ENCODE assay signal across 25 cellular contexts in genomic region chr1:220485131-220485530, GRCh38. TPM values are rescaled to one million over a fixed set of nuclear protein-coding genes. Genes with fewer than 3 reads are reported as not detected.
DNase-seq lines count a peak whose midpoint lies in the region; ATAC-seq and TF ChIP-seq lines count a peak whose summit lies in the region.
"Had no signal": no experiment of that assay in that cellular context is flagged by ENCODE, and none has a peak within 500 bp of the region (broad histone marks: within the 10 kb centered on the region; RNA-seq: fewer than 3 reads in every experiment).

No MANE protein-coding gene starts in this region.

- intact Hi-C loops in aorta (cut with DNase I), result no loop called here

- H3K27ac ChIP-seq in SK-N-SH (ENCODE audit: low read depth in 2 of 2, low read length in 1 of 2) (no peak overlapping the region), OCI-LY3 (ENCODE audit: low read length) (no peak overlapping the region), aorta (ENCODE audit: low read depth in 1 of 2, low read length in 2 of 2) (peak overlapping the region; percentile 21 to 63)
- H3K27ac ChIP-seq: SK-N-MC, transverse colon had no signal

- no peak for TF ChIP-seq RAD21 in SK-N-SH (IDR thresholded peaks at IDR 0.05; ENCODE audit: low read length)

- H3K9ac ChIP-seq in SK-N-SH (no peak overlapping the region), OCI-LY3 (ENCODE audit: low read length) (no peak overlapping the region)

- DNase-seq in SK-N-SH (no peak), iPS-NIHi11 (ENCODE audit: low spot score) (peak; percentile 13), aorta (no peak), medulla oblongata (ENCODE audit: extremely low spot score) (no peak), mesenteric fat pad (ENCODE audit: low spot score) (no peak)
- DNase-seq: activated CD8-positive, alpha-beta T cell treated with anti-CD3 and anti-CD28 coated beads for 36 hours; activated naive CD4-positive, alpha-beta T cell treated with anti-CD3 and anti-CD28 coated beads for 36 hours; activated T-cell treated with anti-CD3 and anti-CD28 coated beads, Interleukin-2, amount 50 U/mL, for 4 hours; BE2C; Calu3; EL; GOT3; KBM-7; left lung; NCI-H187; NCI-H345; posterior cingulate gyrus; stimulated activated naive CD4-positive, alpha-beta T cell; T1000; transverse colon had no signal

- no peak overlapping the region for H3K4me2 ChIP-seq in SK-N-SH
- no peak overlapping the region for H3K4me2 ChIP-seq in OCI-LY3 (ENCODE audit: low read length)

- H3K9me2 ChIP-seq in SK-N-SH, result no peaks in the 10 kb centered on the region

- H3K4me1 ChIP-seq in SK-N-SH (ENCODE audit: control insufficient read depth in 1 of 2, insufficient read depth in 2 of 2, low read depth in 1 of 2, low read length in 1 of 2) (0 out of 4 replicates have a peak, but pooled peaks cover 0 to 3% of the 10 kb centered on the region in 2 experiments), OCI-LY3 (ENCODE audit: low read length) (peaks cover 6% of the 10 kb centered on the region), aorta (ENCODE audit: control insufficient read depth in 1 of 2, insufficient read depth in 2 of 2, low read length in 2 of 2) (peaks cover 4 to 9% of the 10 kb centered on the region in 2 donors)
- H3K4me1 ChIP-seq: BE2C, left lung had no signal

- H3K4me3 ChIP-seq in SK-N-SH (ENCODE audit: low read depth in 2 of 2, low read length in 1 of 2), result no peak overlapping the region
- H3K4me3 ChIP-seq in OCI-LY3 (ENCODE audit: low read length), result no peak overlapping the region
- no peak overlapping the region for H3K4me3 ChIP-seq in aorta (ENCODE audit: low read length in 2 of 2)
- H3K4me3 ChIP-seq: left lung, SK-N-MC, transverse colon had no signal

- TF ChIP-seq CTCF in SK-N-SH (IDR thresholded peaks at IDR 0.05) (no peak), OCI-LY3 (IDR thresholded peaks at IDR 0.05; ENCODE audit: low read depth, low read length) (peak; percentile 8; the same call in 1 of the 2 replicates)

- CTCF ChIA-PET in SK-N-SH (lab: Yijun Ruan, JAX), result interaction anchor here (1.7 kb wide), 1 partner anchor 34 kb away, joined by 4 read pairs; no protein-coding TSS in a partner anchor

- H4K20me1 ChIP-seq in SK-N-SH (ENCODE audit: insufficient read depth), result no peaks in the 10 kb centered on the region
- H4K20me1 ChIP-seq in OCI-LY3 (ENCODE audit: insufficient read depth, low read length), result no peaks in the 10 kb centered on the region

- H3K79me2 ChIP-seq in SK-N-SH (ENCODE audit: insufficient read depth), result no peaks in the 10 kb centered on the region
- no peaks in the 10 kb centered on the region for H3K79me2 ChIP-seq in OCI-LY3 (ENCODE audit: low read length)

- H3F3A ChIP-seq in SK-N-SH (replicated peaks; ENCODE audit: insufficient read depth), result no peaks in the 10 kb centered on the region

- H3K36me3 ChIP-seq in SK-N-SH (replicated peaks in 1 of 2; ENCODE audit: control insufficient read depth in 1 of 2, insufficient read depth in 2 of 2, low read length in 1 of 2) (no peaks in the 10 kb centered on the region), OCI-LY3 (replicated peaks; ENCODE audit: low read depth, low read length) (no peaks in the 10 kb centered on the region), aorta (ENCODE audit: control insufficient read depth in 1 of 2, insufficient read depth in 2 of 2, low read length in 1 of 2) (no peaks in the 10 kb centered on the region)
- H3K36me3 ChIP-seq: BE2C, left lung, transverse colon had no signal

- H3K27me3 ChIP-seq in SK-N-SH (ENCODE audit: insufficient read depth), result no peaks in the 10 kb centered on the region
- H3K27me3 ChIP-seq in OCI-LY3 (ENCODE audit: low read depth, low read length), result no peaks in the 10 kb centered on the region
- H3K27me3 ChIP-seq in aorta (ENCODE audit: control insufficient read depth in 1 of 2, insufficient read depth in 2 of 2, low read length in 1 of 2), result no peaks in the 10 kb centered on the region
- H3K27me3 ChIP-seq: BE2C, left lung, transverse colon had no signal

- H2AFZ ChIP-seq in SK-N-SH (ENCODE audit: low read depth) (no peak overlapping the region), OCI-LY3 (ENCODE audit: low read depth, low read length) (no peak overlapping the region)

- H3K9me3 ChIP-seq in SK-N-SH (no peaks in the 10 kb centered on the region), OCI-LY3 (ENCODE audit: insufficient read depth, low read length) (no peaks in the 10 kb centered on the region), aorta (ENCODE audit: control insufficient read depth, low read length) (no peaks in the 10 kb centered on the region)
- H3K9me3 ChIP-seq: BE2C, left lung, transverse colon had no signal

- POLR2A ChIA-PET in SK-N-SH (lab: Yijun Ruan, JAX), result no interaction called here

- WGBS in SK-N-SH (ENCODE audit: low lambda C conversion rate), result 64% methylated on average over 1 of the region's 3 CpGs
- WGBS in aorta, 2 donors, result 36 to 39% methylated on average over 3 of the region's 3 CpGs

- 0 out of 3 replicates have a peak, but pooled peaks have one; percentile 22 for ATAC-seq in SK-N-SH treated with all-trans-retinoic acid at 6 μM for 48 hours
- no peak for ATAC-seq in aorta (ENCODE audit: low FRiP score)
- ATAC-seq in HG03159 (IDR thresholded peaks at IDR 0.05; ENCODE audit: unreplicated experiment), result no peak
- ATAC-seq: activated CD4-positive, CD25-positive, alpha-beta regulatory T cell treated with anti-CD3 and anti-CD28 coated beads, Interleukin-2, amount 50 U/mL, for 24 hours; activated CD8-positive, alpha-beta T cell treated with anti-CD3 and anti-CD28 coated beads for 36 hours; activated T-cell treated with anti-CD3 and anti-CD28 coated beads, Interleukin-2, amount 50 U/mL, for 4 hours had no signal

- no peak for TF ChIP-seq EP300 in SK-N-SH (IDR thresholded peaks at IDR 0.05; ENCODE audit: borderline replicate concordance in 1 of 2, low read depth in 1 of 2, low read length in 1 of 2)

TF ChIP-seq in SK-N-SH treated with all-trans-retinoic acid at 6 μM for 48 hours, 23 proteins besides CTCF, POLR2A, EP300 and RAD21:
- no peak for TF ChIP-seq OSR1 (CRISPR knock-in tag; IDR thresholded peaks at IDR 0.05)
- TF ChIP-seq, protein P1, sequence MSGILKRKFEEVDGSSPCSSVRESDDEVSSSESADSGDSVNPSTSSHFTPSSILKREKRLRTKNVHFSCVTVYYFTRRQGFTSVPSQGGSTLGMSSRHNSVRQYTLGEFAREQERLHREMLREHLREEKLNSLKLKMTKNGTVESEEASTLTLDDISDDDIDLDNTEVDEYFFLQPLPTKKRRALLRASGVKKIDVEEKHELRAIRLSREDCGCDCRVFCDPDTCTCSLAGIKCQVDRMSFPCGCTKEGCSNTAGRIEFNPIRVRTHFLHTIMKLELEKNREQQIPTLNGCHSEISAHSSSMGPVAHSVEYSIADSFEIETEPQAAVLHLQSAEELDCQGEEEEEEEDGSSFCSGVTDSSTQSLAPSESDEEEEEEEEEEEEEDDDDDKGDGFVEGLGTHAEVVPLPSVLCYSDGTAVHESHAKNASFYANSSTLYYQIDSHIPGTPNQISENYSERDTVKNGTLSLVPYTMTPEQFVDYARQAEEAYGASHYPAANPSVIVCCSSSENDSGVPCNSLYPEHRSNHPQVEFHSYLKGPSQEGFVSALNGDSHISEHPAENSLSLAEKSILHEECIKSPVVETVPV (CRISPR knock-in tag; IDR thresholded peaks at IDR 0.05), result no peak
- no peak for TF ChIP-seq ISL1 (CRISPR knock-in tag; IDR thresholded peaks at IDR 0.05)

TF ChIP-seq in SK-N-SH, 30 proteins besides CTCF, POLR2A, EP300 and RAD21:
- TF ChIP-seq ZBTB33 (IDR thresholded peaks at IDR 0.05; ENCODE audit: borderline replicate concordance, low read depth) (no peak), TCF12 (IDR thresholded peaks at IDR 0.05) (no peak), RXRA (IDR thresholded peaks at IDR 0.05; ENCODE audit: borderline replicate concordance, low read depth) (no peak)
- TF ChIP-seq, protein P2, sequence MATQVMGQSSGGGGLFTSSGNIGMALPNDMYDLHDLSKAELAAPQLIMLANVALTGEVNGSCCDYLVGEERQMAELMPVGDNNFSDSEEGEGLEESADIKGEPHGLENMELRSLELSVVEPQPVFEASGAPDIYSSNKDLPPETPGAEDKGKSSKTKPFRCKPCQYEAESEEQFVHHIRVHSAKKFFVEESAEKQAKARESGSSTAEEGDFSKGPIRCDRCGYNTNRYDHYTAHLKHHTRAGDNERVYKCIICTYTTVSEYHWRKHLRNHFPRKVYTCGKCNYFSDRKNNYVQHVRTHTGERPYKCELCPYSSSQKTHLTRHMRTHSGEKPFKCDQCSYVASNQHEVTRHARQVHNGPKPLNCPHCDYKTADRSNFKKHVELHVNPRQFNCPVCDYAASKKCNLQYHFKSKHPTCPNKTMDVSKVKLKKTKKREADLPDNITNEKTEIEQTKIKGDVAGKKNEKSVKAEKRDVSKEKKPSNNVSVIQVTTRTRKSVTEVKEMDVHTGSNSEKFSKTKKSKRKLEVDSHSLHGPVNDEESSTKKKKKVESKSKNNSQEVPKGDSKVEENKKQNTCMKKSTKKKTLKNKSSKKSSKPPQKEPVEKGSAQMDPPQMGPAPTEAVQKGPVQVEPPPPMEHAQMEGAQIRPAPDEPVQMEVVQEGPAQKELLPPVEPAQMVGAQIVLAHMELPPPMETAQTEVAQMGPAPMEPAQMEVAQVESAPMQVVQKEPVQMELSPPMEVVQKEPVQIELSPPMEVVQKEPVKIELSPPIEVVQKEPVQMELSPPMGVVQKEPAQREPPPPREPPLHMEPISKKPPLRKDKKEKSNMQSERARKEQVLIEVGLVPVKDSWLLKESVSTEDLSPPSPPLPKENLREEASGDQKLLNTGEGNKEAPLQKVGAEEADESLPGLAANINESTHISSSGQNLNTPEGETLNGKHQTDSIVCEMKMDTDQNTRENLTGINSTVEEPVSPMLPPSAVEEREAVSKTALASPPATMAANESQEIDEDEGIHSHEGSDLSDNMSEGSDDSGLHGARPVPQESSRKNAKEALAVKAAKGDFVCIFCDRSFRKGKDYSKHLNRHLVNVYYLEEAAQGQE (IDR thresholded peaks at IDR 0.05; ENCODE audit: low read depth, low read length), result no peak

RNA-seq across cellular contexts. Expression of gene MARK1, which starts 42.8 kb away (rescaled TPM):
- 3.0 and 3.1 TPM in 2 replicates for polyA plus RNA-seq in SK-N-SH (2012; rRNA removed)
- 3.8 and 3.9 TPM in 2 replicates for polyA plus RNA-seq in SK-N-SH (2012; cell fraction: cytosol; rRNA removed)
- 5.0 and 7.4 TPM in 2 replicates for polyA plus RNA-seq in SK-N-SH (2012; cell fraction: nucleus; rRNA removed)
- total RNA-seq in aorta, result 10 to 100 TPM; 13.5 to 15.7 TPM
- polyA plus RNA-seq in aorta, result 1 to 10 TPM; 3.9 to 5.5 TPM
- 19.2 TPM for total RNA-seq in mesenteric fat pad
- total RNA-seq: activated CD8-positive, alpha-beta T cell treated with anti-CD3 and anti-CD28 coated beads for 36 hours; activated naive CD4-positive, alpha-beta T cell treated with anti-CD3 and anti-CD28 coated beads for 36 hours had no signal

Comparison
In these comparisons a context has a peak if more than half of its experiments do, and no peak if none do; other contexts are left out.
1. H3K27ac ChIP-seq: peak in aorta (2 of 2); none in SK-N-SH (0 of 2) and OCI-LY3 (single experiment).